1 cellular context compared by ENCODE assay signal in genomic region chr15:40044717-40045571, GRCh38.
TF ChIP-seq lines count a peak whose summit lies in the region.

No MANE protein-coding gene starts in this region.

TF ChIP-seq in K562, 482 proteins besides CTCF, POLR2A, EP300 and RAD21 (continued from another document and continues in another):
- TF ChIP-seq SMAD4 (CRISPR knock-in tag; conservative IDR thresholded peaks at IDR 0.05) (no peak), SIX5 (IDR thresholded peaks at IDR 0.05; ENCODE audit: borderline replicate concordance in 1 of 2, insufficient read depth in 1 of 2, low read depth in 1 of 2, low read length in 2 of 2) (no peak), ZNF354B (CRISPR knock-in tag; IDR thresholded peaks at IDR 0.05) (no peak), CBX8 (IDR thresholded peaks at IDR 0.05; ENCODE audit: borderline replicate concordance, extremely low read depth, low read depth, low read length, poor library complexity, severe bottlenecking) (no peak), E2F3 (CRISPR knock-in tag; IDR thresholded peaks at IDR 0.05) (no peak), ZNF224 (CRISPR knock-in tag; IDR thresholded peaks at IDR 0.05) (no peak), TAF15 (IDR thresholded peaks at IDR 0.05; ENCODE audit: low read depth, low read length) (no peak), ZNF57 (CRISPR knock-in tag; IDR thresholded peaks at IDR 0.05) (no peak), RCOR1 (IDR thresholded peaks at IDR 0.05; ENCODE audit: borderline replicate concordance in 1 of 2, low read depth in 2 of 2, low read length in 2 of 2) (peak in 1 of 2 experiments; percentile 84; a peak in 2 of 4 replicates), ZBTB12 (CRISPR knock-in tag; IDR thresholded peaks at IDR 0.05) (no peak), FOXK1 (CRISPR knock-in tag; IDR thresholded peaks at IDR 0.05; ENCODE audit: borderline replicate concordance) (no peak), SREBF1 (IDR thresholded peaks at IDR 0.05; ENCODE audit: borderline replicate concordance, low read depth, low read length) (peak; percentile 25; the same call in 1 of the 2 replicates), RUNX1 (IDR thresholded peaks at IDR 0.05; ENCODE audit: low read depth) (no peak), NR2F6 (CRISPR knock-in tag; IDR thresholded peaks at IDR 0.05) (no peak), XRCC3 (IDR thresholded peaks at IDR 0.05) (no peak), ATF3 (IDR thresholded peaks at IDR 0.05) (no peak), ATF3 (CRISPR knock-in tag; conservative IDR thresholded peaks at IDR 0.05) (0 out of 2 replicates have a peak, but pooled peaks have one; percentile 56), HDAC8 (tag; IDR thresholded peaks at IDR 0.05) (no peak), GABPB1 (CRISPR knock-in tag; IDR thresholded peaks at IDR 0.05) (peak; percentile 74), ARHGAP35 (IDR thresholded peaks at IDR 0.05; ENCODE audit: partially characterized antibody) (no peak), NFIC (IDR thresholded peaks at IDR 0.05) (no peak; the same call in 1 of the 2 replicates), NRF1 (conservative IDR thresholded peaks at IDR 0.05 in 1 of 2, IDR thresholded peaks at IDR 0.05 in 1 of 2) (peak in 1 of 2 experiments; percentile 65; a peak in 3 of 4 replicates), DPF2 (IDR thresholded peaks at IDR 0.05) (no peak), ZEB2 (IDR thresholded peaks at IDR 0.05) (no peak), ZKSCAN3 (CRISPR knock-in tag; IDR thresholded peaks at IDR 0.05) (no peak), ZNF133 (CRISPR knock-in tag; IDR thresholded peaks at IDR 0.05) (no peak), IRF1 (CRISPR knock-in tag; IDR thresholded peaks at IDR 0.05; ENCODE audit: borderline replicate concordance) (no peak), RFX5 (IDR thresholded peaks at IDR 0.05; ENCODE audit: low read depth, low read length) (no peak), STAG1 (CRISPR knock-in tag; IDR thresholded peaks at IDR 0.05; ENCODE audit: borderline replicate concordance) (peak; percentile 71; the same call in 1 of the 2 replicates), C11orf30 (IDR thresholded peaks at IDR 0.05; ENCODE audit: low read depth) (no peak), ARID1B (IDR thresholded peaks at IDR 0.05) (no peak; the same call in 1 of the 2 replicates), ZNF436 (CRISPR knock-in tag; IDR thresholded peaks at IDR 0.05) (no peak), E2F1 (CRISPR knock-in tag; IDR thresholded peaks at IDR 0.05) (0 out of 2 replicates have a peak, but pooled peaks have one; percentile 54), ZNF347 (CRISPR knock-in tag; IDR thresholded peaks at IDR 0.05; ENCODE audit: low read depth) (no peak), SMARCC2 (IDR thresholded peaks at IDR 0.05; ENCODE audit: low read depth) (no peak), BRF1 (IDR thresholded peaks at IDR 0.05; ENCODE audit: borderline replicate concordance, extremely low read depth, insufficient read length) (no peak), RNF219 (CRISPR knock-in tag; IDR thresholded peaks at IDR 0.05) (no peak), ZNF316 (IDR thresholded peaks at IDR 0.05) (no peak), YBX1 (IDR thresholded peaks at IDR 0.05) (no peak), ZBTB2 (IDR thresholded peaks at IDR 0.05) (0 out of 2 replicates have a peak, but pooled peaks have one; percentile 37), SMC3 (conservative IDR thresholded peaks at IDR 0.05; ENCODE audit: insufficient read depth, low read depth, low read length) (peak; percentile 93), NCOA2 (IDR thresholded peaks at IDR 0.05; ENCODE audit: partially characterized antibody in 2 of 2) (no peak), ZBTB17 (CRISPR knock-in tag; IDR thresholded peaks at IDR 0.05) (no peak), TAF1 (IDR thresholded peaks at IDR 0.05; ENCODE audit: control insufficient read depth, extremely low read depth, insufficient read depth, low read length, severe bottlenecking) (no peak), MAX (CRISPR knock-in tag; IDR thresholded peaks at IDR 0.05) (peak; percentile 77), PREB (CRISPR knock-in tag; IDR thresholded peaks at IDR 0.05) (no peak), THRA (IDR thresholded peaks at IDR 0.05) (no peak), TAL1 (IDR thresholded peaks at IDR 0.05) (no peak), ADNP (tag; IDR thresholded peaks at IDR 0.05) (no peak), TCF15 (CRISPR knock-in tag; IDR thresholded peaks at IDR 0.05) (no peak), SRSF9 (IDR thresholded peaks at IDR 0.05; ENCODE audit: borderline replicate concordance, low read depth, low read length) (no peak), ZBTB7A (IDR thresholded peaks at IDR 0.05; ENCODE audit: borderline replicate concordance, control insufficient read depth, low read depth, low read length) (0 out of 2 replicates have a peak, but pooled peaks have one; percentile 44), ZNF79 (CRISPR knock-in tag; IDR thresholded peaks at IDR 0.05; ENCODE audit: low read depth) (no peak), ZFPM2 (CRISPR knock-in tag; IDR thresholded peaks at IDR 0.05) (no peak), ZNF696 (CRISPR knock-in tag; conservative IDR thresholded peaks at IDR 0.05) (no peak), ZC3H4 (CRISPR knock-in tag; IDR thresholded peaks at IDR 0.05; ENCODE audit: borderline replicate concordance) (no peak), CBFB (CRISPR knock-in tag; IDR thresholded peaks at IDR 0.05) (no peak), POLR2AphosphoS2 (IDR thresholded peaks at IDR 0.05; ENCODE audit: low read length) (no peak)
